ENCODE assay signal across 20 cellular contexts in the genomic region with DNA sequence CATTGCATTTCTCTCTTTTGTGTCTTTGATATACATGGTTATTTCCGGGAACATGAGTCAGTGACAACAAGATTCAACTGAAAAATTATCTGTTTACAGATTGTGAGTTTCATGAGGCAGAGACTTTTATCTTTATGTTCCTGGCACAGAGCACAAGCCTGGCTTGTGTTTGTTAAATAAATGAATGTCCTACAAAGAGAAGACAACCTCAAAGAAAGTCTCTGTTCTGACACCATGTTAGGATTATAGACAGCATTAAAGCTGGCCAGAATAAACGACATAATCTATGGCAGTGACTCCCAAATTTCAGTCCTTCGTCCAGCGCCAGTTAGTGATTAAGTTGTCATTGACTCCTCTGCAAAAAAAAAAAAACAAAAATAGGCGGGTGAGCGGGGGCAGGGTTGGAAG.
DNase-seq lines count a peak whose midpoint lies in the region; TF ChIP-seq lines count a peak whose summit lies in the region.
"Had no signal": no experiment of that assay in that cellular context is flagged by ENCODE, and none has a peak within 500 bp of the region (broad histone marks: within the 10 kb centered on the region; RNA-seq: fewer than 3 reads in every experiment).

No MANE protein-coding gene starts in this region.

- no peaks in the 10 kb centered on the region for H3K27me3 Mint-ChIP-seq in nephron (ENCODE audit: low read depth)

- peak overlapping the region; percentile 15 to 33 (median 18) for H3K27ac Mint-ChIP-seq in nephron
- H3K27ac Mint-ChIP-seq: T-cell had no signal

- no peak overlapping the region for H3K4me3 Mint-ChIP-seq in nephron
- H3K4me3 Mint-ChIP-seq: T-cell had no signal

- no peak for TF ChIP-seq CTCF in nephron (IDR thresholded peaks at IDR 0.05; ENCODE audit: unreplicated experiment in 3 of 3)

- H3K36me3 Mint-ChIP-seq in nephron (ENCODE audit: low read depth), result no peaks in the 10 kb centered on the region
- H3K36me3 Mint-ChIP-seq: T-cell had no signal

- DNase-seq in EL (peak; percentile 33), NCI-H2196 treated with DMSO at 0.1 percent for 48 hours (lab: John Stamatoyannopoulos, UW; ENCODE audit: unreplicated experiment) (peak; percentile 50), epithelial cell of prostate (ENCODE audit: low read depth, low spot score) (no peak), nucleus accumbens (lab: John Stamatoyannopoulos, UW) (no peak), NCI-H510A treated with DMSO at 0.1 percent for 48 hours (lab: John Stamatoyannopoulos, UW) (no peak)
- DNase-seq in stimulated activated naive CD4-positive, alpha-beta T cell treated with Interleukin-2 at 50 U/mL for 16 hours (lab: John Stamatoyannopoulos, UW), result no peak
- DNase-seq: activated CD4-positive, CD25-positive, alpha-beta regulatory T cell; activated CD8-positive, alpha-beta memory T cell treated with anti-CD3 and anti-CD28 coated beads for 24 hours; amygdala; colonic mucosa; left cardiac atrium; NCI-H2107; NCI-H774; stimulated activated CD4-positive, alpha-beta T cell treated with anti-CD3 and anti-CD28 coated beads, Interleukin-15, amount 100 ng/mL, for 24 hours; stomach; T-cell had no signal

- peak overlapping the region; percentile 28 for H3K27ac ChIP-seq in epithelial cell of prostate
- H3K27ac ChIP-seq: BLaER1, colonic mucosa, hepatocyte, parathyroid adenoma, stomach had no signal

- no peaks in the 10 kb centered on the region for H3K9me3 Mint-ChIP-seq in nephron
- H3K9me3 Mint-ChIP-seq: T-cell had no signal

- peaks cover 24% of the 10 kb centered on the region for H3K4me1 Mint-ChIP-seq in nephron
- H3K4me1 Mint-ChIP-seq: T-cell had no signal

Comparison
In these comparisons a context has a peak if more than half of its experiments do, and no peak if none do; other contexts are left out.
1. DNase-seq: peak in EL (single experiment) and NCI-H2196 treated with DMSO at 0.1 percent for 48 hours (single experiment); none in epithelial cell of prostate (single experiment), nucleus accumbens (0 of 56), stimulated activated naive CD4-positive, alpha-beta T cell treated with Interleukin-2 at 50 U/mL for 16 hours (single experiment) and NCI-H510A treated with DMSO at 0.1 percent for 48 hours (single experiment).